In the genomic region with DNA sequence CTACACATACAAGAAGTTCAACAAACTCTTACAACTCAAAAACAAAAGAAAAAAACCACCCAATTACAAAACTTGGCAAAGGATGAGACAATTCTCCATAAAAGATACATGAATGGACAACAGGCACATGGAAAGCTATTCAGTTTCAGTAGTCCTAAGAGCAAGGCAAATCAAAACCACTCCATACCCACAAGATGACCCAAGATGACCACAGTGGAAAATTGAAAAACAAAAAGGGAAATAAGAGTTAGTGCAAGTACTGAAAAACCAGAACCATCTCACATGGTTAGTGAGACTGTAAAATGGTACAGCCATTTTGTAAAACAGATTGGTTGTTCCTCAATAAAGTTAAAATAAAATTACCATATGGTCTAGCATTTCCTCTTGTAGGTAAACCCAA, we compare ENCODE assay signal across 2 cellular contexts.
TF ChIP-seq lines count a peak whose summit lies in the region.

No MANE protein-coding gene starts in this region.

TF ChIP-seq in SK-N-SH, 30 proteins besides CTCF, POLR2A, EP300 and RAD21 (continued from another document):
- TF ChIP-seq, protein P1, sequence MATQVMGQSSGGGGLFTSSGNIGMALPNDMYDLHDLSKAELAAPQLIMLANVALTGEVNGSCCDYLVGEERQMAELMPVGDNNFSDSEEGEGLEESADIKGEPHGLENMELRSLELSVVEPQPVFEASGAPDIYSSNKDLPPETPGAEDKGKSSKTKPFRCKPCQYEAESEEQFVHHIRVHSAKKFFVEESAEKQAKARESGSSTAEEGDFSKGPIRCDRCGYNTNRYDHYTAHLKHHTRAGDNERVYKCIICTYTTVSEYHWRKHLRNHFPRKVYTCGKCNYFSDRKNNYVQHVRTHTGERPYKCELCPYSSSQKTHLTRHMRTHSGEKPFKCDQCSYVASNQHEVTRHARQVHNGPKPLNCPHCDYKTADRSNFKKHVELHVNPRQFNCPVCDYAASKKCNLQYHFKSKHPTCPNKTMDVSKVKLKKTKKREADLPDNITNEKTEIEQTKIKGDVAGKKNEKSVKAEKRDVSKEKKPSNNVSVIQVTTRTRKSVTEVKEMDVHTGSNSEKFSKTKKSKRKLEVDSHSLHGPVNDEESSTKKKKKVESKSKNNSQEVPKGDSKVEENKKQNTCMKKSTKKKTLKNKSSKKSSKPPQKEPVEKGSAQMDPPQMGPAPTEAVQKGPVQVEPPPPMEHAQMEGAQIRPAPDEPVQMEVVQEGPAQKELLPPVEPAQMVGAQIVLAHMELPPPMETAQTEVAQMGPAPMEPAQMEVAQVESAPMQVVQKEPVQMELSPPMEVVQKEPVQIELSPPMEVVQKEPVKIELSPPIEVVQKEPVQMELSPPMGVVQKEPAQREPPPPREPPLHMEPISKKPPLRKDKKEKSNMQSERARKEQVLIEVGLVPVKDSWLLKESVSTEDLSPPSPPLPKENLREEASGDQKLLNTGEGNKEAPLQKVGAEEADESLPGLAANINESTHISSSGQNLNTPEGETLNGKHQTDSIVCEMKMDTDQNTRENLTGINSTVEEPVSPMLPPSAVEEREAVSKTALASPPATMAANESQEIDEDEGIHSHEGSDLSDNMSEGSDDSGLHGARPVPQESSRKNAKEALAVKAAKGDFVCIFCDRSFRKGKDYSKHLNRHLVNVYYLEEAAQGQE (IDR thresholded peaks at IDR 0.05; ENCODE audit: low read depth, low read length): no peak
- TF ChIP-seq MEF2A (IDR thresholded peaks at IDR 0.05; ENCODE audit: borderline replicate concordance, low read depth) (no peak), GATA2 (CRISPR knock-in tag; IDR thresholded peaks at IDR 0.05) (no peak), IRF3 (IDR thresholded peaks at IDR 0.05; ENCODE audit: low read depth, low read length) (no peak)
- TF ChIP-seq, protein P2, sequence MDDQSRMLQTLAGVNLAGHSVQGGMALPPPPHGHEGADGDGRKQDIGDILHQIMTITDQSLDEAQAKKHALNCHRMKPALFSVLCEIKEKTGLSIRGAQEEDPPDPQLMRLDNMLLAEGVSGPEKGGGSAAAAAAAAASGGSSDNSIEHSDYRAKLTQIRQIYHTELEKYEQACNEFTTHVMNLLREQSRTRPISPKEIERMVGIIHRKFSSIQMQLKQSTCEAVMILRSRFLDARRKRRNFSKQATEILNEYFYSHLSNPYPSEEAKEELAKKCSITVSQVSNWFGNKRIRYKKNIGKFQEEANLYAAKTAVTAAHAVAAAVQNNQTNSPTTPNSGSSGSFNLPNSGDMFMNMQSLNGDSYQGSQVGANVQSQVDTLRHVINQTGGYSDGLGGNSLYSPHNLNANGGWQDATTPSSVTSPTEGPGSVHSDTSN (IDR thresholded peaks at IDR 0.05): no peak

TF ChIP-seq in SK-N-SH treated with all-trans-retinoic acid at 6 μM for 48 hours, 23 proteins besides CTCF, POLR2A, EP300 and RAD21 (continued from another document):
- TF ChIP-seq, protein P3, sequence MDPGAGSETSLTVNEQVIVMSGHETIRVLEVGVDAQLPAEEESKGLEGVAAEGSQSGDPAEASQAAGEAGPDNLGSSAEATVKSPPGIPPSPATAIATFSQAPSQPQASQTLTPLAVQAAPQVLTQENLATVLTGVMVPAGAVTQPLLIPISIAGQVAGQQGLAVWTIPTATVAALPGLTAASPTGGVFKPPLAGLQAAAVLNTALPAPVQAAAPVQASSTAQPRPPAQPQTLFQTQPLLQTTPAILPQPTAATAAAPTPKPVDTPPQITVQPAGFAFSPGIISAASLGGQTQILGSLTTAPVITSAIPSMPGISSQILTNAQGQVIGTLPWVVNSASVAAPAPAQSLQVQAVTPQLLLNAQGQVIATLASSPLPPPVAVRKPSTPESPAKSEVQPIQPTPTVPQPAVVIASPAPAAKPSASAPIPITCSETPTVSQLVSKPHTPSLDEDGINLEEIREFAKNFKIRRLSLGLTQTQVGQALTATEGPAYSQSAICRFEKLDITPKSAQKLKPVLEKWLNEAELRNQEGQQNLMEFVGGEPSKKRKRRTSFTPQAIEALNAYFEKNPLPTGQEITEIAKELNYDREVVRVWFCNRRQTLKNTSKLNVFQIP (CRISPR knock-in tag; IDR thresholded peaks at IDR 0.05; ENCODE audit: borderline replicate concordance, low read depth): no peak
- TF ChIP-seq CSDC2 (CRISPR knock-in tag; IDR thresholded peaks at IDR 0.05) (no peak), ZFP30 (CRISPR knock-in tag; IDR thresholded peaks at IDR 0.05) (no peak), SNAI2 (CRISPR knock-in tag; IDR thresholded peaks at IDR 0.05) (no peak), ESRRG (CRISPR knock-in tag; IDR thresholded peaks at IDR 0.05) (no peak)
